Comparison of ENCODE assay signal across 8 cellular contexts in genomic region chr10:98446656-98447221, GRCh38. TPM values are rescaled to one million over a fixed set of nuclear protein-coding genes. Genes with fewer than 3 reads are reported as not detected.
DNase-seq lines count a peak whose midpoint lies in the region; ATAC-seq and TF ChIP-seq lines count a peak whose summit lies in the region.

HPS1 (minus strand) TSS chr10:98446935; CDS start chr10:98443240, 3,695 bp downstream.

- H3K36me3 ChIP-seq in neutrophil: peaks cover 39% of the 10 kb centered on the region

- TF ChIP-seq CTCF in RWPE1 (conservative IDR thresholded peaks at IDR 0.05; ENCODE audit: low read depth) (no peak), neutrophil (IDR thresholded peaks at IDR 0.05) (no peak), subcutaneous adipose tissue (IDR thresholded peaks at IDR 0.05; ENCODE audit: low read depth) (no peak)

- H3K27me3 ChIP-seq in neutrophil: peaks cover 37% of the 10 kb centered on the region

- POLR2A ChIA-PET in RWPE1 (lab: Yijun Ruan, JAX; ENCODE audit: low non-redundant PET): no interaction called here

- DNase-seq in COLO668 (lab: John Stamatoyannopoulos, UW; ENCODE audit: unreplicated experiment): peak; percentile 80
- DNase-seq in RWPE1 (ENCODE audit: low spot score): peak; percentile 90
- peak; percentile 74 for DNase-seq in activated gamma-delta T cell treated with Interleukin-2 at 50 U/mL for 16 hours
- DNase-seq in foreskin melanocyte: peak; percentile 50

- H3K4me1 ChIP-seq in neutrophil (ENCODE audit: control insufficient read depth in 1 of 2, insufficient read depth in 1 of 2, low read depth in 1 of 2, low read length in 1 of 2): peaks cover 12 to 14% of the 10 kb centered on the region in 2 experiments

- H3K27ac ChIP-seq in RWPE1: peak within 1 kb of the TSS; percentile 81
- peak within 1 kb of the TSS; percentile 84 for H3K27ac ChIP-seq in neutrophil

- ATAC-seq in GM19397 (IDR thresholded peaks at IDR 0.05; ENCODE audit: unreplicated experiment) (peak; percentile 92), HG03558 (IDR thresholded peaks at IDR 0.05; ENCODE audit: extremely low read depth, unreplicated experiment) (peak; percentile 64)

- H3K9me3 ChIP-seq in neutrophil: no peaks in the 10 kb centered on the region

- peak within 1 kb of the TSS; percentile 75 to 78 for H3K4me3 ChIP-seq in neutrophil (ENCODE audit: low read depth in 1 of 2, low read length in 1 of 2)

- CTCF ChIA-PET in RWPE1 (lab: Yijun Ruan, JAX): interaction anchor here (0.7 to 1.3 kb wide), 3 partner anchors 32 to 946 kb away, joined by 4 to 5 read pairs (median 4); partner anchors contain the start of gene PYROXD2

RNA-seq across cellular contexts. Expression of gene HPS1, which starts in this region (rescaled TPM):
- total RNA-seq in subcutaneous adipose tissue: 10 to 100 TPM; 46.1 to 88.2 (median 63.0) TPM

Comparison
In these comparisons a context has a peak if more than half of its experiments do, and no peak if none do; other contexts are left out.
1. Peak in every context shown above with its lines: DNase-seq, ATAC-seq, H3K4me3 ChIP-seq and H3K27ac ChIP-seq.